Comparison of ENCODE assay signal across 9 cellular contexts in genomic region chr16:15704545-15704987, GRCh38. TPM values are rescaled to one million over a fixed set of nuclear protein-coding genes. Genes with fewer than 3 reads are reported as not detected.
A peak's percentile ranks its signal among the peaks of the same experiment; 100 is the strongest.
DNase-seq lines count a peak whose midpoint lies in the region; ATAC-seq lines count a peak whose summit lies in the region.
"Had no signal": no experiment of that assay in that cellular context is flagged by ENCODE, and none has a peak within 500 bp of the region (broad histone marks: within the 10 kb centered on the region; RNA-seq: fewer than 3 reads in every experiment).

No MANE protein-coding gene starts in this region.

- no peak overlapping the region for H3K9ac ChIP-seq in rectal smooth muscle tissue (ENCODE audit: low read length)

- POLR2A ChIA-PET in activated naive CD8-positive, alpha-beta T cell treated with anti-CD3 and anti-CD28 coated beads, Interleukin-2, amount 10 ng/mL, durations not matched to agents 7 days and 5 days (lab: Charles Lee): interaction anchor here (1.0 kb wide), 1 partner anchor 62 kb away, joined by 3 read pairs; the partner anchor contains the start of gene MARF1

- H3K36me3 Mint-ChIP-seq in activated naive CD8-positive, alpha-beta T cell treated with anti-CD3 and anti-CD28 coated beads, Interleukin-2, amount 10 ng/mL, durations not matched to agents 7 days and 5 days: peaks cover 23% of the 10 kb centered on the region

- no peaks in the 10 kb centered on the region for H3K4me1 ChIP-seq in rectal smooth muscle tissue (ENCODE audit: control insufficient read depth, insufficient read depth, low read length)
- no peaks in the 10 kb centered on the region for H3K4me1 ChIP-seq in aorta (ENCODE audit: control insufficient read depth in 1 of 2, insufficient read depth in 2 of 2, low read length in 2 of 2)

- peak; percentile 74 for DNase-seq in EH (ENCODE audit: low read depth)
- DNase-seq in LoVo (ENCODE audit: low spot score): peak; percentile 47
- DNase-seq in SW 1271 (lab: John Stamatoyannopoulos, UW): peak; percentile 9 to 27
- DNase-seq in activated naive CD8-positive, alpha-beta T cell treated with anti-CD3 and anti-CD28 coated beads, Interleukin-2, amount 10 ng/mL, durations not matched to agents 7 days and 5 days: peak; percentile 70
- DNase-seq in left cardiac atrium: peak; percentile 78
- DNase-seq in aorta: peak; percentile 81 to 89

- H3K9me3 Mint-ChIP-seq in activated naive CD8-positive, alpha-beta T cell treated with anti-CD3 and anti-CD28 coated beads, Interleukin-2, amount 10 ng/mL, durations not matched to agents 7 days and 5 days: no peaks in the 10 kb centered on the region

- WGBS in aorta, 2 donors: 61 to 63% methylated on average over 8 of the region's 8 CpGs

- peaks cover 19% of the 10 kb centered on the region for H3K36me3 ChIP-seq in rectal smooth muscle tissue (ENCODE audit: control insufficient read depth, insufficient read depth, low read length)
- H3K36me3 ChIP-seq in aorta (ENCODE audit: control insufficient read depth in 1 of 2, insufficient read depth in 2 of 2, low read length in 1 of 2): peaks cover 0 to 6% of the 10 kb centered on the region in 2 donors

- peak overlapping the region; percentile 35 for H3K27ac ChIP-seq in rectal smooth muscle tissue (ENCODE audit: low read depth, low read length)
- no peak overlapping the region for H3K27ac ChIP-seq in aorta (ENCODE audit: low read depth in 1 of 2, low read length in 2 of 2)
- H3K27ac ChIP-seq: epithelial cell of prostate had no signal

- H3K27me3 Mint-ChIP-seq in activated naive CD8-positive, alpha-beta T cell treated with anti-CD3 and anti-CD28 coated beads, Interleukin-2, amount 10 ng/mL, durations not matched to agents 7 days and 5 days: no peaks in the 10 kb centered on the region

- intact Hi-C loops in left cardiac atrium (cut with DNase I) (loop anchor here in 1 of 2 donors (10.0 kb wide), 1 partner anchor 280 kb away; no protein-coding TSS in a partner anchor), aorta (cut with DNase I) (loop anchor here (5.0 kb wide), 1 partner anchor 52 kb away; the partner anchor contains the start of gene NDE1 (in 2 of the 2))

- peaks cover 18% of the 10 kb centered on the region for H3K4me1 Mint-ChIP-seq in activated naive CD8-positive, alpha-beta T cell treated with anti-CD3 and anti-CD28 coated beads, Interleukin-2, amount 10 ng/mL, durations not matched to agents 7 days and 5 days

- H3K27ac Mint-ChIP-seq in activated naive CD8-positive, alpha-beta T cell treated with anti-CD3 and anti-CD28 coated beads, Interleukin-2, amount 10 ng/mL, durations not matched to agents 7 days and 5 days: peak overlapping the region; percentile 42

- no peaks in the 10 kb centered on the region for H3K9me3 ChIP-seq in aorta (ENCODE audit: control insufficient read depth, low read length)

- H3K27me3 ChIP-seq in rectal smooth muscle tissue (ENCODE audit: control insufficient read depth, insufficient read depth, low read length) (no peaks in the 10 kb centered on the region), aorta (ENCODE audit: control insufficient read depth in 1 of 2, insufficient read depth in 2 of 2, low read length in 1 of 2) (no peaks in the 10 kb centered on the region)

- H3K4me3 ChIP-seq in rectal smooth muscle tissue (ENCODE audit: low read length) (no peak overlapping the region), aorta (ENCODE audit: low read length in 2 of 2) (no peak overlapping the region)

- no peak overlapping the region for H3K4me3 Mint-ChIP-seq in activated naive CD8-positive, alpha-beta T cell treated with anti-CD3 and anti-CD28 coated beads, Interleukin-2, amount 10 ng/mL, durations not matched to agents 7 days and 5 days

- peak; percentile 67 for ATAC-seq in activated naive CD8-positive, alpha-beta T cell treated with anti-CD3 and anti-CD28 coated beads, Interleukin-2, amount 10 ng/mL, durations not matched to agents 7 days and 5 days (ENCODE audit: low read depth)
- ATAC-seq in left cardiac atrium (peak; percentile 70 to 82), aorta (ENCODE audit: low FRiP score) (peak; percentile 66), HG02852 (IDR thresholded peaks at IDR 0.05; ENCODE audit: unreplicated experiment) (no peak)

RNA-seq across cellular contexts. Expression of gene NDE1, which starts 54.5 kb away (rescaled TPM):
- 100 to 1,000 TPM; 139 to 141 TPM for total RNA-seq in activated naive CD8-positive, alpha-beta T cell treated with anti-CD3 and anti-CD28 coated beads, Interleukin-2, amount 10 ng/mL, durations not matched to agents 7 days and 5 days
- total RNA-seq in left cardiac atrium (10 to 100 TPM; 17.8 to 19.8 TPM), aorta (10 to 100 TPM; 32.0 to 42.8 TPM)
- 10 to 100 TPM; 14.8 to 15.7 TPM for polyA plus RNA-seq in aorta

Comparison
In these comparisons a context has a peak if more than half of its experiments do, and no peak if none do; other contexts are left out.
1. DNase-seq: peak in every context shown above with its lines; median percentile 85 in aorta; 78 in left cardiac atrium; 74 in EH; 70 in activated naive CD8-positive, alpha-beta T cell treated with anti-CD3 and anti-CD28 coated beads, Interleukin-2, amount 10 ng/mL, durations not matched to agents 7 days and 5 days; 47 in LoVo; 18 in SW 1271.